8 cellular contexts compared by ENCODE assay signal in genomic region chr11:72782081-72782920, GRCh38. TPM values are rescaled to one million over a fixed set of nuclear protein-coding genes. Genes with fewer than 3 reads are reported as not detected.
DNase-seq lines count a peak whose midpoint lies in the region; ATAC-seq and TF ChIP-seq lines count a peak whose summit lies in the region.

No MANE protein-coding gene starts in this region.

- H3K36me3 Mint-ChIP-seq in MCF 10A (ENCODE audit: insufficient read depth, unreplicated experiment): peaks cover 5% of the 10 kb centered on the region

- no peak for TF ChIP-seq CTCF in MCF 10A (IDR thresholded peaks at IDR 0.05; ENCODE audit: unreplicated experiment)
- TF ChIP-seq CTCF in mucosa of descending colon (IDR thresholded peaks at IDR 0.05): no peak

- H3K4me3 Mint-ChIP-seq in MCF 10A (ENCODE audit: unreplicated experiment): peak overlapping the region; percentile 57

- no peak overlapping the region for H3K4me3 ChIP-seq in mucosa of descending colon

- DNase-seq in NCI-H187 (lab: John Stamatoyannopoulos, UW) (peak; percentile 40 to 63), NCI-H187 treated with DMSO at 0.1 percent for 48 hours (lab: John Stamatoyannopoulos, UW) (no peak), NCI-H2029 (lab: John Stamatoyannopoulos, UW) (peak; percentile 65), MCF 10A (ENCODE audit: unreplicated experiment) (no peak), mucosa of descending colon (peak; percentile 69 to 79 (median 75))
- no peak for DNase-seq in activated effector memory CD4-positive, alpha-beta T cell treated with anti-CD3 and anti-CD28 coated beads, Interleukin-2, amount 50 U/mL, for 16 hours

- POLR2A ChIA-PET in MCF 10A (lab: Yijun Ruan, JAX): interaction anchor here (0.6 to 1.3 kb wide), 3 partner anchors 11 to 60 kb away, joined by 3 to 9 read pairs (median 3); partner anchors contain the start of gene STARD10

- intact Hi-C loops in MCF 10A (cut with micrococcal nuclease): no loop called here
- intact Hi-C loops in mucosa of descending colon (cut with DNase I, micrococcal nuclease): no loop called here

- no TSS peak for BruUV-seq in MCF 10A (replicated peaks; lab: Mats Ljungman, UMichigan)

- no peak overlapping the region for H3K27ac Mint-ChIP-seq in MCF 10A (ENCODE audit: low read depth, unreplicated experiment)

- H3K4me1 Mint-ChIP-seq in MCF 10A (ENCODE audit: insufficient read depth, unreplicated experiment): peaks cover 15% of the 10 kb centered on the region

- H3K4me1 ChIP-seq in mucosa of descending colon (ENCODE audit: low read depth): peaks cover 57% of the 10 kb centered on the region

- no peaks in the 10 kb centered on the region for H3K9me3 ChIP-seq in mucosa of descending colon

- ATAC-seq in mucosa of descending colon (peak; percentile 51), GM19351 (IDR thresholded peaks at IDR 0.05; ENCODE audit: unreplicated experiment) (no peak), GM21737 (IDR thresholded peaks at IDR 0.05; ENCODE audit: unreplicated experiment) (no peak)

- H3K27me3 Mint-ChIP-seq in MCF 10A (ENCODE audit: insufficient read depth, unreplicated experiment): no peaks in the 10 kb centered on the region

- H3K36me3 ChIP-seq in mucosa of descending colon (ENCODE audit: low read depth): no peaks in the 10 kb centered on the region

- CTCF ChIA-PET in MCF 10A (lab: Yijun Ruan, JAX): interaction anchor here (0.6 to 1.9 kb wide), 8 partner anchors 10 to 1439 kb away, joined by 3 to 10 read pairs (median 4); partner anchors contain the start of gene STARD10

- no peaks in the 10 kb centered on the region for H3K9me3 Mint-ChIP-seq in MCF 10A (ENCODE audit: unreplicated experiment)

RNA-seq across cellular contexts. Expression of gene STARD10, which starts 11.5 kb away (rescaled TPM):
- total RNA-seq in MCF 10A (2022) (10.6 and 16.9 TPM in 2 replicates), mucosa of descending colon (100 to 1,000 TPM; 177 to 472 (median 306) TPM)

RNA-seq across cellular contexts. Expression of gene ARAP1, which starts 30.1 kb away (rescaled TPM):
- total RNA-seq in MCF 10A (2022): 47.0 and 47.6 TPM in 2 replicates
- total RNA-seq in mucosa of descending colon: 10 to 100 TPM; 69.3 to 84.8 (median 84.0) TPM

RNA-seq across cellular contexts. Expression of gene ATG16L2, which starts 31.9 kb away (rescaled TPM):
- 9.9 and 11.2 TPM in 2 replicates for total RNA-seq in MCF 10A (2022)
- 10 to 100 TPM; 37.7 to 64.3 (median 52.5) TPM for total RNA-seq in mucosa of descending colon

Comparison
In these comparisons a context has a peak if more than half of its experiments do, and no peak if none do; other contexts are left out.
1. DNase-seq: peak in NCI-H187 (2 of 2), NCI-H2029 (single experiment) and mucosa of descending colon (3 of 3); none in NCI-H187 treated with DMSO at 0.1 percent for 48 hours (single experiment), MCF 10A (single experiment) and activated effector memory CD4-positive, alpha-beta T cell treated with anti-CD3 and anti-CD28 coated beads, Interleukin-2, amount 50 U/mL, for 16 hours (single experiment).